Comparison of ENCODE assay signal across 1 cellular context in the genomic region with DNA sequence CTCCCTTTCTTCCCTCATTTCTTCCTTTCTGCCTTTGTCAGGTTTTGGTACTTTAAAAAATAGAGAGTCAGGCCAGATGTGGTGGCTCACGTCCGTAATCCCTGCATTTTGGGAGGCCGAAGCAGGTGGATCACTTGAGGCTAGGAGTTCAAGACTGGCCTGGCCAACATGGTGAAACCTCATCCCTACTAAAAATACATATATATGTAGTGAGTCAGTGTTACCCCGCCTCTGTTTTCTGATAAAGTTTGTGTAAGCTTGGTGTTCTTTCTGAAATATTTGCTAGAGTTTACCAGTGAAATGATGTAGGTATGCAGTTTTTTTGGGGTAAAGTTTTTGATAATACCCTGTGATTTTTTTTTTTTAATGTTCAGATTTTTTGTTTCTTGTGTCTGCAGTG.
TF ChIP-seq lines count a peak whose summit lies in the region.

No MANE protein-coding gene starts in this region.

TF ChIP-seq in SK-N-SH, 30 proteins besides CTCF, POLR2A, EP300 and RAD21 (continued from another document):
- TF ChIP-seq USF2 (IDR thresholded peaks at IDR 0.05; ENCODE audit: borderline replicate concordance, low read depth, low read length) (no peak), FOXM1 (IDR thresholded peaks at IDR 0.05; ENCODE audit: low read depth) (no peak), REST (IDR thresholded peaks at IDR 0.05; ENCODE audit: low read depth, low read length) (no peak), TEAD4 (IDR thresholded peaks at IDR 0.05; ENCODE audit: borderline replicate concordance, insufficient read depth) (no peak)
- TF ChIP-seq, protein P1, sequence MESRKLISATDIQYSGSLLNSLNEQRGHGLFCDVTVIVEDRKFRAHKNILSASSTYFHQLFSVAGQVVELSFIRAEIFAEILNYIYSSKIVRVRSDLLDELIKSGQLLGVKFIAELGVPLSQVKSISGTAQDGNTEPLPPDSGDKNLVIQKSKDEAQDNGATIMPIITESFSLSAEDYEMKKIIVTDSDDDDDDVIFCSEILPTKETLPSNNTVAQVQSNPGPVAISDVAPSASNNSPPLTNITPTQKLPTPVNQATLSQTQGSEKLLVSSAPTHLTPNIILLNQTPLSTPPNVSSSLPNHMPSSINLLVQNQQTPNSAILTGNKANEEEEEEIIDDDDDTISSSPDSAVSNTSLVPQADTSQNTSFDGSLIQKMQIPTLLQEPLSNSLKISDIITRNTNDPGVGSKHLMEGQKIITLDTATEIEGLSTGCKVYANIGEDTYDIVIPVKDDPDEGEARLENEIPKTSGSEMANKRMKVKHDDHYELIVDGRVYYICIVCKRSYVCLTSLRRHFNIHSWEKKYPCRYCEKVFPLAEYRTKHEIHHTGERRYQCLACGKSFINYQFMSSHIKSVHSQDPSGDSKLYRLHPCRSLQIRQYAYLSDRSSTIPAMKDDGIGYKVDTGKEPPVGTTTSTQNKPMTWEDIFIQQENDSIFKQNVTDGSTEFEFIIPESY (IDR thresholded peaks at IDR 0.05; ENCODE audit: borderline replicate concordance, low read depth), result no peak
